ENCODE assay signal across 26 cellular contexts in genomic region chrX:154507673-154508072, GRCh38. TPM values are rescaled to one million over a fixed set of nuclear protein-coding genes. Genes with fewer than 3 reads are reported as not detected.
DNase-seq lines count a peak whose midpoint lies in the region; ATAC-seq, FAIRE-seq and TF ChIP-seq lines count a peak whose summit lies in the region.
"Had no signal": no experiment of that assay in that cellular context is flagged by ENCODE, and none has a peak within 500 bp of the region (broad histone marks: within the 10 kb centered on the region; RNA-seq: fewer than 3 reads in every experiment).

No MANE protein-coding gene starts in this region.

- TF ChIP-seq CTCF in K562 (IDR thresholded peaks at IDR 0.05 in 2 of 3, conservative IDR thresholded peaks at IDR 0.05 in 1 of 3; ENCODE audit: insufficient read depth in 2 of 3, low read depth in 1 of 3, low read length in 3 of 3) = no peak
- TF ChIP-seq CTCF in spleen (IDR thresholded peaks at IDR 0.05 in 8 of 11, conservative IDR thresholded peaks at IDR 0.05 in 3 of 11) = no peak

- H3K4me2 ChIP-seq in K562 (ENCODE audit: insufficient read depth, low read length) = no peak overlapping the region
- H3K4me2 ChIP-seq: BLaER1 had no signal

- peaks cover 3 to 4% of the 10 kb centered on the region in 2 donors for H3K4me1 Mint-ChIP-seq in effector memory CD8-positive, alpha-beta T cell (ENCODE audit: low read depth in 2 of 2)
- H3K4me1 Mint-ChIP-seq: CD14-positive monocyte had no signal

- BruUV-seq in K562 (replicated peaks; lab: Mats Ljungman, UMichigan) = no TSS peak

- H3K27me3 Mint-ChIP-seq in effector memory CD8-positive, alpha-beta T cell = no peaks in the 10 kb centered on the region
- H3K27me3 Mint-ChIP-seq: CD4-positive, alpha-beta memory T cell; CD4-positive, CD25-positive, alpha-beta regulatory T cell had no signal

- H2AFZ ChIP-seq in K562 (ENCODE audit: low read depth, low read length) = no peak overlapping the region

- peak overlapping the region in 1 of 2 experiments; percentile 17; a peak in 1 of 4 replicates for H3K9ac ChIP-seq in K562 (ENCODE audit: insufficient read depth in 1 of 2, low read depth in 2 of 2, low read length in 2 of 2)
- H3K9ac ChIP-seq: BLaER1 had no signal

- peaks cover 16% of the 10 kb centered on the region for H3K36me3 Mint-ChIP-seq in effector memory CD8-positive, alpha-beta T cell (ENCODE audit: insufficient read depth)

- no peaks in the 10 kb centered on the region for H3K9me1 ChIP-seq in K562 (ENCODE audit: control insufficient read depth, insufficient read depth, low read length)

- H3K9me3 Mint-ChIP-seq in effector memory CD8-positive, alpha-beta T cell = no peaks in the 10 kb centered on the region

- intact Hi-C loops in K562 (cut with micrococcal nuclease) (no loop called here), spleen (cut with DNase I; ENCODE audit: low total_unique reads) (no loop called here)

- WGBS in K562 (ENCODE audit: insufficient coverage, low coverage, missing lambda C conversion rate) = 96% methylated on average over 4 of the region's 14 CpGs
- 89 to 94% (median 92%) methylated on average over 4 to 14 of the region's 14 CpGs for WGBS in spleen, 5 donors

- no peak overlapping the region for H3K27ac ChIP-seq in K562 (ENCODE audit: extremely low read depth, low read depth, low read length)
- no peak overlapping the region for H3K27ac ChIP-seq in spleen
- H3K27ac ChIP-seq: BLaER1 had no signal

- POLR2A ChIA-PET in K562 (lab: Yijun Ruan, JAX) = interaction anchor here (1.2 kb wide), 1 partner anchor 12 kb away, joined by 4 read pairs; no protein-coding TSS in a partner anchor

- FAIRE-seq in K562 (lab: Jason Lieb, UNC) = no peak
- FAIRE-seq: A204.1, GM12878, GM12892, GM18507 had no signal

- peak; percentile 26 for DNase-seq in H7
- no peak for DNase-seq in K562 (ENCODE audit: extremely low read depth in 1 of 4, low spot score in 3 of 4)
- peak; percentile 63 for DNase-seq in spleen
- DNase-seq in effector memory CD8-positive, alpha-beta T cell = no peak
- no peak for DNase-seq in left lobe of liver (ENCODE audit: low spot score)
- DNase-seq: 8988T; ACHN; BE2C; C1 segment of cervical spinal cord; CD4-positive, alpha-beta memory T cell; CD4-positive, CD25-positive, alpha-beta regulatory T cell; CD8-positive, alpha-beta memory T cell; COR-L47; DMS 273 treated with DMSO at 0.1 percent for 48 hours; DMS153; DMS53; DMS79; DND-41; EL; GDM1 had no signal

- no peak for TF ChIP-seq EP300 in K562 (IDR thresholded peaks at IDR 0.05; ENCODE audit: low read length)

- no peak overlapping the region for H3K27ac Mint-ChIP-seq in effector memory CD8-positive, alpha-beta T cell
- H3K27ac Mint-ChIP-seq: CD4-positive, alpha-beta memory T cell; CD4-positive, CD25-positive, alpha-beta regulatory T cell; CD8-positive, alpha-beta memory T cell had no signal

- TF ChIP-seq POLR2A in K562 (conservative IDR thresholded peaks at IDR 0.05) = 0 out of 2 replicates have a peak, but pooled peaks have one; percentile 1
- TF ChIP-seq POLR2A in spleen (IDR thresholded peaks at IDR 0.05) = no peak

- H3K27me3 ChIP-seq in H7 (ENCODE audit: control insufficient read depth, insufficient read depth, low read length) = no peaks in the 10 kb centered on the region
- H3K27me3 ChIP-seq in K562 (ENCODE audit: control insufficient read depth in 2 of 2, insufficient read depth in 2 of 2, low read length in 2 of 2) = no peaks in the 10 kb centered on the region
- no peaks in the 10 kb centered on the region for H3K27me3 ChIP-seq in spleen (replicated peaks in 1 of 7)
- H3K27me3 ChIP-seq: BE2C had no signal

- H3K9me3 ChIP-seq in K562 (replicated peaks; ENCODE audit: control insufficient read depth, insufficient read depth, low read depth, low read length) = no peaks in the 10 kb centered on the region; the same call in 1 of the 2 replicates
- H3K9me3 ChIP-seq in spleen = peaks cover 0 to 9% (median 0%) of the 10 kb centered on the region in 8 donors
- H3K9me3 ChIP-seq: BE2C had no signal

- H3K4me3 Mint-ChIP-seq in effector memory CD8-positive, alpha-beta T cell = no peak overlapping the region
- H3K4me3 Mint-ChIP-seq: CD14-positive monocyte; CD4-positive, alpha-beta memory T cell; CD8-positive, alpha-beta memory T cell had no signal

- no peak for TF ChIP-seq RAD21 in K562 (CRISPR knock-in tag; conservative IDR thresholded peaks at IDR 0.05 in 1 of 2, IDR thresholded peaks at IDR 0.05 in 1 of 2)

- H3K79me2 ChIP-seq in K562 (ENCODE audit: control insufficient read depth, insufficient read depth, low read length) = no peaks in the 10 kb centered on the region

- CTCF ChIA-PET in K562 (lab: Yijun Ruan, JAX; ENCODE audit: low intra/inter-chr PET ratio) = no interaction called here

- H3K36me3 ChIP-seq in H7 (replicated peaks; ENCODE audit: control insufficient read depth, insufficient read depth, low read length) (no peaks in the 10 kb centered on the region; the same call in 1 of the 2 replicates), K562 (ENCODE audit: control insufficient read depth, insufficient read depth, low read length) (peaks cover 65% of the 10 kb centered on the region; the same call in 2 of the 3 replicates), spleen (peaks cover 0 to 56% (median 13%) of the 10 kb centered on the region in 6 donors)
- H3K36me3 ChIP-seq: BE2C had no signal

- in situ Hi-C loops in K562 (cut with MboI) = no loop called here

- H3K4me3 ChIP-seq in H7 (ENCODE audit: insufficient read depth, low read depth, low read length) (no peak overlapping the region), K562 (no peak overlapping the region), spleen (no peak overlapping the region)
- H3K4me3 ChIP-seq: BLaER1, GM12878 had no signal

- ATAC-seq in K562 (no peak), left lobe of liver (no peak)
- no peak for ATAC-seq in effector memory CD8-positive, alpha-beta T cell (replicated peaks)
- ATAC-seq: GM12878 had no signal

- H3K4me1 ChIP-seq in K562 (replicated peaks in 1 of 2; ENCODE audit: control insufficient read depth in 2 of 2, insufficient read depth in 2 of 2, low read length in 2 of 2) (peaks cover 7 to 12% of the 10 kb centered on the region in 2 experiments; a peak in 3 of 5 replicates), spleen (peaks cover 0 to 11% (median 4%) of the 10 kb centered on the region in 6 donors)
- H3K4me1 ChIP-seq: BE2C had no signal

- no peaks in the 10 kb centered on the region; the same call in 1 of the 2 replicates for H4K20me1 ChIP-seq in K562 (replicated peaks; ENCODE audit: control insufficient read depth, insufficient read depth, low read length)
- H4K20me1 ChIP-seq: BLaER1 had no signal

RNA-seq across cellular contexts. Expression of gene FAM3A, which starts 8.4 kb away (rescaled TPM):
- 31.6 and 42.5 TPM in 2 replicates for total RNA-seq in H7 (2014; rRNA removed; shearing (Covaris generic))
- 62.3 and 136 TPM in 2 replicates for total RNA-seq in K562 (2011; cell fraction: chromatin; rRNA removed; ENCODE audit: low replicate concordance)
- total RNA-seq in K562 (2011; cell fraction: nucleolus; rRNA removed) = 135 and 139 TPM in 2 replicates
- total RNA-seq in K562 (2011; cell fraction: nucleoplasm; rRNA removed) = 84.9 and 88.7 TPM in 2 replicates
- total RNA-seq in K562 (2014; rRNA removed) (53.3 and 67.6 TPM in 2 replicates), K562 (2014; rRNA removed; fragmentation: Illumina TruSeq; extraction: Trizol) (6.6 and 10.0 TPM in 2 replicates), K562 (2015; rRNA removed; fragmentation: Illumina TruSeq; extraction: Trizol) (27.0 and 32.3 TPM in 2 replicates), K562 (2021) (68.9 and 70.6 TPM in 2 replicates), spleen (10 to 100 TPM; 29.1 to 38.1 (median 34.7) TPM), left lobe of liver (35.3 TPM)
- polyA plus RNA-seq in K562 (2011; rRNA removed) (29.2 and 44.1 TPM in 2 replicates), K562 (2014; fragmentation: Illumina TruSeq; extraction: Trizol) (24.2 and 44.9 TPM in 2 replicates), K562 (2014; fragmentation: Nextera tagmentation; extraction: Ambion mirVana) (1 to 10 TPM in 1 of 2 experiments, under 1 TPM in 1; 0.75 to 1.8 TPM), K562 (2014; rRNA removed) (62.9 and 66.7 TPM in 2 replicates), spleen (10 to 100 TPM; 35.2 to 54.5 (median 52.3) TPM)
- 45.6 and 88.5 TPM in 2 replicates for polyA plus RNA-seq in K562 (2011; cell fraction: cytosol; rRNA removed)
- polyA plus RNA-seq in K562 (2011; cell fraction: nucleus; rRNA removed) = 159 and 221 TPM in 2 replicates
- 47.8 and 77.3 TPM in 2 replicates for polyA plus RNA-seq in K562 (2012)
- polyA minus RNA-seq in K562 (2011; rRNA and poly(A)+ RNA removed) = 7.6 and 13.4 TPM in 2 replicates
- polyA minus RNA-seq in K562 (2011; cell fraction: cytosol; rRNA and poly(A)+ RNA removed) = 25.1 and 30.7 TPM in 2 replicates
- polyA minus RNA-seq in K562 (2011; cell fraction: nucleus; rRNA and poly(A)+ RNA removed) = 25.2 and 34.2 TPM in 2 replicates

RNA-seq across cellular contexts. Expression of gene SLC10A3, which starts 17.2 kb away (rescaled TPM):
- total RNA-seq in H7 (2014; rRNA removed; shearing (Covaris generic)) = 17.0 and 18.4 TPM in 2 replicates
- 11.1 and 43.4 TPM in 2 replicates for total RNA-seq in K562 (2011; cell fraction: chromatin; rRNA removed; ENCODE audit: low replicate concordance)
- total RNA-seq in K562 (2011; cell fraction: nucleolus; rRNA removed) = 58.4 and 62.9 TPM in 2 replicates
- total RNA-seq in K562 (2011; cell fraction: nucleoplasm; rRNA removed) = 27.9 and 31.5 TPM in 2 replicates
- 21.7 and 28.6 TPM in 2 replicates for total RNA-seq in K562 (2014; rRNA removed)
- total RNA-seq in K562 (2014; rRNA removed; fragmentation: Illumina TruSeq; extraction: Trizol) = 5.5 and 9.6 TPM in 2 replicates
- 19.7 and 20.7 TPM in 2 replicates for total RNA-seq in K562 (2015; rRNA removed; fragmentation: Illumina TruSeq; extraction: Trizol)
- total RNA-seq in K562 (2021) = 30.6 and 31.6 TPM in 2 replicates
- 10.7 and 15.1 TPM in 2 replicates for polyA plus RNA-seq in K562 (2011; rRNA removed)
- 16.7 and 48.0 TPM in 2 replicates for polyA plus RNA-seq in K562 (2011; cell fraction: cytosol; rRNA removed)
- polyA plus RNA-seq in K562 (2011; cell fraction: nucleus; rRNA removed) = 25.2 and 42.1 TPM in 2 replicates
- 32.7 and 34.9 TPM in 2 replicates for polyA plus RNA-seq in K562 (2012)
- polyA plus RNA-seq in K562 (2014; fragmentation: Illumina TruSeq; extraction: Trizol) = 16.7 and 33.1 TPM in 2 replicates
- polyA plus RNA-seq in K562 (2014; fragmentation: Nextera tagmentation; extraction: Ambion mirVana) = 1 to 10 TPM; 5.2 to 6.0 TPM
- 26.2 and 33.4 TPM in 2 replicates for polyA plus RNA-seq in K562 (2014; rRNA removed)
- polyA minus RNA-seq in K562 (2011; rRNA and poly(A)+ RNA removed) = 4.8 and 7.1 TPM in 2 replicates
- polyA minus RNA-seq in K562 (2011; cell fraction: cytosol; rRNA and poly(A)+ RNA removed) = 14.8 and 15.9 TPM in 2 replicates
- polyA minus RNA-seq in K562 (2011; cell fraction: nucleus; rRNA and poly(A)+ RNA removed) = 13.5 and 16.4 TPM in 2 replicates
- total RNA-seq in spleen = 10 to 100 TPM; 15.9 to 21.8 (median 17.4) TPM
- 10 to 100 TPM; 11.0 to 17.0 (median 14.1) TPM for polyA plus RNA-seq in spleen
- total RNA-seq in left lobe of liver = 3.7 TPM

RNA-seq across cellular contexts. Expression of gene UBL4A, which starts 21.3 kb away (rescaled TPM):
- 64.8 and 84.0 TPM in 2 replicates for total RNA-seq in H7 (2014; rRNA removed; shearing (Covaris generic))
- total RNA-seq in K562 (2011; cell fraction: chromatin; rRNA removed; ENCODE audit: low replicate concordance) = 21.7 and 76.7 TPM in 2 replicates
- 85.0 and 90.5 TPM in 2 replicates for total RNA-seq in K562 (2011; cell fraction: nucleolus; rRNA removed)
- total RNA-seq in K562 (2011; cell fraction: nucleoplasm; rRNA removed) = 36.0 and 48.8 TPM in 2 replicates
- total RNA-seq in K562 (2014; rRNA removed) (140 and 170 TPM in 2 replicates), K562 (2014; rRNA removed; fragmentation: Illumina TruSeq; extraction: Trizol) (51.5 and 69.9 TPM in 2 replicates), K562 (2015; rRNA removed; fragmentation: Illumina TruSeq; extraction: Trizol) (99.9 and 100 TPM in 2 replicates), K562 (2021) (120 TPM in 2 replicates), spleen (10 to 100 TPM; 18.6 to 36.3 (median 23.1) TPM), left lobe of liver (18.3 TPM)
- polyA plus RNA-seq in K562 (2011; rRNA removed) (73.9 and 78.4 TPM in 2 replicates), K562 (2014; fragmentation: Illumina TruSeq; extraction: Trizol) (101 and 112 TPM in 2 replicates), K562 (2014; fragmentation: Nextera tagmentation; extraction: Ambion mirVana) (10 to 100 TPM; 15.2 to 31.7 TPM), K562 (2014; rRNA removed) (115 and 119 TPM in 2 replicates), spleen (10 to 100 TPM; 13.4 to 27.1 (median 20.6) TPM)
- polyA plus RNA-seq in K562 (2011; cell fraction: cytosol; rRNA removed) = 99.1 and 201 TPM in 2 replicates
- 55.9 and 76.2 TPM in 2 replicates for polyA plus RNA-seq in K562 (2011; cell fraction: nucleus; rRNA removed)
- polyA plus RNA-seq in K562 (2012) = 93.8 and 109 TPM in 2 replicates
- polyA minus RNA-seq in K562 (2011; rRNA and poly(A)+ RNA removed) = 46.0 and 65.1 TPM in 2 replicates
- 73.7 and 77.5 TPM in 2 replicates for polyA minus RNA-seq in K562 (2011; cell fraction: cytosol; rRNA and poly(A)+ RNA removed)
- polyA minus RNA-seq in K562 (2011; cell fraction: nucleus; rRNA and poly(A)+ RNA removed) = 31.8 and 40.9 TPM in 2 replicates

RNA-seq across cellular contexts. Expression of gene LAGE3, which starts 28.6 kb away (rescaled TPM):
- total RNA-seq in H7 (2014; rRNA removed; shearing (Covaris generic)) = 47.9 and 84.9 TPM in 2 replicates
- 1.1 and 4.2 TPM in 2 replicates for total RNA-seq in K562 (2011; cell fraction: chromatin; rRNA removed; ENCODE audit: low replicate concordance)
- 9.7 and 13.2 TPM in 2 replicates for total RNA-seq in K562 (2011; cell fraction: nucleolus; rRNA removed)
- total RNA-seq in K562 (2011; cell fraction: nucleoplasm; rRNA removed) = 6.9 and 10.6 TPM in 2 replicates
- total RNA-seq in K562 (2014; rRNA removed) (125 and 144 TPM in 2 replicates), K562 (2014; rRNA removed; fragmentation: Illumina TruSeq; extraction: Trizol) (21.0 and 29.7 TPM in 2 replicates), K562 (2015; rRNA removed; fragmentation: Illumina TruSeq; extraction: Trizol) (44.0 and 45.4 TPM in 2 replicates), K562 (2021) (116 and 120 TPM in 2 replicates), spleen (10 to 100 TPM; 11.8 to 25.2 (median 16.7) TPM), left lobe of liver (12.0 TPM)
- polyA plus RNA-seq in K562 (2011; rRNA removed) (35.8 and 45.0 TPM in 2 replicates), K562 (2014; fragmentation: Illumina TruSeq; extraction: Trizol) (29.2 and 51.8 TPM in 2 replicates), K562 (2014; fragmentation: Nextera tagmentation; extraction: Ambion mirVana) (10 to 100 TPM; 28.2 to 31.1 TPM), K562 (2014; rRNA removed) (91.3 and 105 TPM in 2 replicates), spleen (10 to 100 TPM; 15.0 to 27.7 (median 27.3) TPM)
- polyA plus RNA-seq in K562 (2011; cell fraction: cytosol; rRNA removed) = 61.3 and 199 TPM in 2 replicates
- polyA plus RNA-seq in K562 (2011; cell fraction: nucleus; rRNA removed) = 34.4 and 41.8 TPM in 2 replicates
- polyA plus RNA-seq in K562 (2012) = 81.2 and 96.3 TPM in 2 replicates
- 4.8 and 6.6 TPM in 2 replicates for polyA minus RNA-seq in K562 (2011; rRNA and poly(A)+ RNA removed)
- polyA minus RNA-seq in K562 (2011; cell fraction: cytosol; rRNA and poly(A)+ RNA removed) = 16.6 and 19.7 TPM in 2 replicates
- polyA minus RNA-seq in K562 (2011; cell fraction: nucleus; rRNA and poly(A)+ RNA removed) = 4.0 and 7.3 TPM in 2 replicates

RNA-seq across cellular contexts. Expression of gene G6PD, which starts 39.0 kb away (rescaled TPM):
- 51.8 and 58.0 TPM in 2 replicates for total RNA-seq in H7 (2014; rRNA removed; shearing (Covaris generic))
- 99.3 and 369 TPM in 2 replicates for total RNA-seq in K562 (2011; cell fraction: chromatin; rRNA removed; ENCODE audit: low replicate concordance)
- 201 and 212 TPM in 2 replicates for total RNA-seq in K562 (2011; cell fraction: nucleolus; rRNA removed)
- total RNA-seq in K562 (2011; cell fraction: nucleoplasm; rRNA removed) = 122 and 126 TPM in 2 replicates
- total RNA-seq in K562 (2014; rRNA removed) (80.2 and 104 TPM in 2 replicates), K562 (2014; rRNA removed; fragmentation: Illumina TruSeq; extraction: Trizol) (28.7 and 44.7 TPM in 2 replicates), K562 (2015; rRNA removed; fragmentation: Illumina TruSeq; extraction: Trizol) (66.4 and 73.6 TPM in 2 replicates), K562 (2021) (205 and 212 TPM in 2 replicates), spleen (10 to 100 TPM; 57.0 to 93.1 (median 70.3) TPM), left lobe of liver (5.6 TPM)
- polyA plus RNA-seq in K562 (2011; rRNA removed) (44.6 and 133 TPM in 2 replicates), K562 (2014; fragmentation: Illumina TruSeq; extraction: Trizol) (222 and 260 TPM in 2 replicates), K562 (2014; fragmentation: Nextera tagmentation; extraction: Ambion mirVana) (10 to 100 TPM in 1 of 2 experiments, 1 to 10 TPM in 1; 2.9 to 18.3 TPM), K562 (2014; rRNA removed) (86.3 and 104 TPM in 2 replicates), spleen (10 to 100 TPM; 15.5 to 34.2 (median 15.7) TPM)
- 69.2 and 84.8 TPM in 2 replicates for polyA plus RNA-seq in K562 (2011; cell fraction: cytosol; rRNA removed)
- 266 and 292 TPM in 2 replicates for polyA plus RNA-seq in K562 (2011; cell fraction: nucleus; rRNA removed)
- 217 and 238 TPM in 2 replicates for polyA plus RNA-seq in K562 (2012)
- polyA minus RNA-seq in K562 (2011; rRNA and poly(A)+ RNA removed) = 39.7 and 47.5 TPM in 2 replicates
- 94.5 and 147 TPM in 2 replicates for polyA minus RNA-seq in K562 (2011; cell fraction: cytosol; rRNA and poly(A)+ RNA removed)
- 96.3 and 128 TPM in 2 replicates for polyA minus RNA-seq in K562 (2011; cell fraction: nucleus; rRNA and poly(A)+ RNA removed)

Comparison
In these comparisons a context has a peak if more than half of its experiments do, and no peak if none do; other contexts are left out.
1. DNase-seq: peak in H7 (single experiment) and spleen (single experiment); none in K562 (0 of 4), effector memory CD8-positive, alpha-beta T cell (0 of 3) and left lobe of liver (single experiment).